In the genomic region with DNA sequence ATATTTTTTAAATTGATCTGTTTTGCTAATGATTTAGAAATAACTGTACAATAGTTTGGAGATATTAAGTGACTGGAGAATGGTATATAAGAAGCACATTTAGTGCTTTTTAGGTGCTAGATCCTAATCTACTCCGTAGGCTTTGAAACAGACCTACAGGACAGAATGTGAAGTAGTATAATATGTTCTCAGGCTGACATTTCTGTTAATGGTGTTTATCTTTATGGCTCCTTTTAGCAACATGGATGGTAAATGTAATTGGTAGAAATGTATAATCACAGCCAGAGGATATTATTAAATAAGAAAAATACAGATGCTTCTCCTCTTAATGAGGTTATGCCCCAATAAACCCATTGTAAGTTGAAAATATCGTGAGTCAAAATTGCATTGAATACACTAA, we compare ENCODE assay signal across 20 cellular contexts. TPM values are rescaled to one million over a fixed set of nuclear protein-coding genes. Genes with fewer than 3 reads are reported as not detected.
A peak's percentile ranks its signal among the peaks of the same experiment; 100 is the strongest.
DNase-seq lines count a peak whose midpoint lies in the region; ATAC-seq, FAIRE-seq and TF ChIP-seq lines count a peak whose summit lies in the region.
"Had no signal": no experiment of that assay in that cellular context is flagged by ENCODE, and none has a peak within 500 bp of the region (broad histone marks: within the 10 kb centered on the region; RNA-seq: fewer than 3 reads in every experiment).

No MANE protein-coding gene starts in this region.

- TF ChIP-seq RAD21 in HepG2 (CRISPR knock-in tag; IDR thresholded peaks at IDR 0.05) = no peak

- no peaks in the 10 kb centered on the region for H4K20me1 ChIP-seq in HepG2 (ENCODE audit: insufficient read depth, low read length)
- H4K20me1 ChIP-seq: BLaER1 had no signal

- H3K4me3 ChIP-seq in HepG2 (replicated peaks in 1 of 3; ENCODE audit: insufficient read depth in 1 of 3, low read depth in 2 of 3, low read length in 3 of 3) (peak overlapping the region in 2 of 3 experiments; percentile 28 to 40; a peak in 2 of 6 replicates), right lobe of liver (no peak overlapping the region), endodermal cell (ENCODE audit: low read length) (no peak overlapping the region), rectal smooth muscle tissue (ENCODE audit: low read length) (no peak overlapping the region)
- H3K4me3 ChIP-seq: BLaER1, GM23338 had no signal

- TF ChIP-seq EP300 in HepG2 (IDR thresholded peaks at IDR 0.05; ENCODE audit: low read depth in 2 of 2, low read length in 2 of 2) (no peak), HepG2 (CRISPR knock-in tag; IDR thresholded peaks at IDR 0.05; ENCODE audit: borderline replicate concordance) (no peak)

- CTCF ChIA-PET in HepG2 (lab: Yijun Ruan, JAX; ENCODE audit: low intra/inter-chr PET ratio, low total read pairs) = no interaction called here

- no peak overlapping the region for H3K9ac ChIP-seq in HepG2 (ENCODE audit: insufficient read depth, low read depth, low read length)
- no peak overlapping the region for H3K9ac ChIP-seq in endodermal cell (ENCODE audit: extremely low read depth, low read length, poor library complexity, severe bottlenecking)
- H3K9ac ChIP-seq in rectal smooth muscle tissue (ENCODE audit: low read length) = no peak overlapping the region
- H3K9ac ChIP-seq: BLaER1 had no signal

- no peak for FAIRE-seq in HepG2 (lab: Jason Lieb, UNC)
- FAIRE-seq in RCC 7860 (lab: Jason Lieb, UNC) = no peak
- FAIRE-seq: G401.6, GM12892 had no signal

- no peak for TF ChIP-seq CTCF in HepG2 (CRISPR knock-in tag; IDR thresholded peaks at IDR 0.05)
- no peak for TF ChIP-seq CTCF in right lobe of liver (IDR thresholded peaks at IDR 0.05)
- peak; percentile 48 for TF ChIP-seq CTCF in endodermal cell (conservative IDR thresholded peaks at IDR 0.05)
- no peak for TF ChIP-seq CTCF in type B pancreatic cell (conservative IDR thresholded peaks at IDR 0.05)

- H3K4me3 Mint-ChIP-seq in endodermal cell = peak overlapping the region; percentile 49
- H3K4me3 Mint-ChIP-seq in type B pancreatic cell = peak overlapping the region; percentile 36
- H3K4me3 Mint-ChIP-seq: CD4-positive, CD25-positive, alpha-beta regulatory T cell; CD8-positive, alpha-beta T cell; GM23338; H9 had no signal

- no peaks in the 10 kb centered on the region for H3K79me2 ChIP-seq in HepG2 (ENCODE audit: insufficient read depth, low read length)

- H3K27me3 Mint-ChIP-seq in endodermal cell (ENCODE audit: insufficient read depth) (no peaks in the 10 kb centered on the region), type B pancreatic cell (no peaks in the 10 kb centered on the region)

- intact Hi-C loops in HepG2 (cut with micrococcal nuclease; ENCODE audit: unreplicated experiment) (no loop called here), right lobe of liver (cut with DNase I) (no loop called here)

- H3K36me3 Mint-ChIP-seq in endodermal cell (ENCODE audit: low read depth) (no peaks in the 10 kb centered on the region), type B pancreatic cell (no peaks in the 10 kb centered on the region)
- H3K36me3 Mint-ChIP-seq: CD4-positive, CD25-positive, alpha-beta regulatory T cell; CD8-positive, alpha-beta T cell had no signal

- ATAC-seq in HepG2 (peak; percentile 38; the same call in 1 of the 3 replicates), right lobe of liver (no peak), HG02973 (IDR thresholded peaks at IDR 0.05; ENCODE audit: unreplicated experiment) (no peak), GM19397 (IDR thresholded peaks at IDR 0.05; ENCODE audit: unreplicated experiment) (no peak)
- ATAC-seq: CD8-positive, alpha-beta T cell; HCT116 had no signal

- H3K27ac Mint-ChIP-seq in endodermal cell = no peak overlapping the region
- H3K27ac Mint-ChIP-seq in type B pancreatic cell = no peak overlapping the region
- H3K27ac Mint-ChIP-seq: CD8-positive, alpha-beta T cell; GM23338; H9 had no signal

- in situ Hi-C loops in HepG2 (cut with HindIII; ENCODE audit: extremely low pct_ligation_motif_present, low pct_unique_long_range_greater_than_20kb) = no loop called here

- no peaks in the 10 kb centered on the region for H3K9me3 Mint-ChIP-seq in endodermal cell
- peaks cover 5% of the 10 kb centered on the region for H3K9me3 Mint-ChIP-seq in type B pancreatic cell
- H3K9me3 Mint-ChIP-seq: CD4-positive, CD25-positive, alpha-beta regulatory T cell; CD8-positive, alpha-beta T cell; GM23338; H9 had no signal

- no peak for TF ChIP-seq POLR2A in HepG2 (IDR thresholded peaks at IDR 0.05; ENCODE audit: insufficient read depth in 1 of 2, low read depth in 2 of 2, low read length in 2 of 2)
- no peak for TF ChIP-seq POLR2A in right lobe of liver (IDR thresholded peaks at IDR 0.05)

- peak overlapping the region; percentile 75 for H3K4me2 ChIP-seq in HepG2 (ENCODE audit: low read depth, low read length)
- H3K4me2 ChIP-seq: BLaER1, GM23338 had no signal

- peaks cover 8% of the 10 kb centered on the region for H3K4me1 ChIP-seq in HepG2 (ENCODE audit: insufficient read depth, low read length)
- no peaks in the 10 kb centered on the region for H3K4me1 ChIP-seq in right lobe of liver
- no peaks in the 10 kb centered on the region for H3K4me1 ChIP-seq in endodermal cell (ENCODE audit: control insufficient read depth, insufficient read depth, low read length)
- H3K4me1 ChIP-seq in rectal smooth muscle tissue (ENCODE audit: control insufficient read depth, insufficient read depth, low read length) = peaks cover 21% of the 10 kb centered on the region
- H3K4me1 ChIP-seq: BLaER1, Caco-2 had no signal

- 27% methylated on average over 2 of the region's 2 CpGs for WGBS in HepG2 (ENCODE audit: low lambda C conversion rate)
- WGBS in right lobe of liver (ENCODE audit: insufficient coverage, low coverage, low lambda C conversion rate, missing lambda C conversion rate) = 85% methylated on average over 2 of the region's 2 CpGs
- WGBS in endodermal cell (ENCODE audit: insufficient coverage in 1 of 2, insufficient read length in 1 of 2), 2 experiments = 98% methylated on average over 2 of the region's 2 CpGs; no CpG with 5 or more reads in 1 of the 2 experiments

- H3K4me1 Mint-ChIP-seq in endodermal cell (peaks cover 5% of the 10 kb centered on the region), type B pancreatic cell (ENCODE audit: unreplicated experiment) (peaks cover 5% of the 10 kb centered on the region)
- H3K4me1 Mint-ChIP-seq: GM23338, H9 had no signal

- POLR2A ChIA-PET in HepG2 (lab: Yijun Ruan, JAX) = interaction anchor here (1.4 kb wide), 1 partner anchor 30 kb away, joined by 9 read pairs; a partner anchor contains a TSS

- BruUV-seq in HepG2 (replicated peaks; lab: Mats Ljungman, UMichigan) = no TSS peak

- no peak for DNase-seq in HepG2 (ENCODE audit: low spot score)
- no peak for DNase-seq in right lobe of liver
- no peak for DNase-seq in endodermal cell
- no peak for DNase-seq in type B pancreatic cell (ENCODE audit: extremely low spot score, unreplicated experiment)
- no peak for DNase-seq in RCC 7860 (ENCODE audit: low spot score)
- DNase-seq: Caco-2; CD4-positive, CD25-positive, alpha-beta regulatory T cell; CD8-positive, alpha-beta T cell; DMS153; DND-41; H9 had no signal

- peak overlapping the region; percentile 63 for H2AFZ ChIP-seq in HepG2 (ENCODE audit: low read length)

- no peaks in the 10 kb centered on the region for H3K9me3 ChIP-seq in HepG2 (ENCODE audit: low read length)
- no peaks in the 10 kb centered on the region for H3K9me3 ChIP-seq in right lobe of liver
- no peaks in the 10 kb centered on the region for H3K9me3 ChIP-seq in endodermal cell (ENCODE audit: control insufficient read depth, low read length)
- H3K9me3 ChIP-seq: BLaER1, Caco-2 had no signal

- no peak overlapping the region for H3K27ac ChIP-seq in HepG2 (ENCODE audit: extremely low read length, insufficient read depth, low read length)
- no peak overlapping the region for H3K27ac ChIP-seq in right lobe of liver
- no peak overlapping the region for H3K27ac ChIP-seq in endodermal cell (ENCODE audit: low read depth, low read length)
- H3K27ac ChIP-seq in rectal smooth muscle tissue (ENCODE audit: low read depth, low read length) = peak overlapping the region; percentile 37
- H3K27ac ChIP-seq: BLaER1, C4-2B had no signal

- no peaks in the 10 kb centered on the region; a peak in 1 of 5 replicates for H3K27me3 ChIP-seq in HepG2 (ENCODE audit: control insufficient read depth in 1 of 2, insufficient read depth in 2 of 2, low read length in 2 of 2)
- H3K27me3 ChIP-seq in right lobe of liver = no peaks in the 10 kb centered on the region
- no peaks in the 10 kb centered on the region for H3K27me3 ChIP-seq in endodermal cell (ENCODE audit: control insufficient read depth, insufficient read depth, low read length, poor library complexity, severe bottlenecking)
- H3K27me3 ChIP-seq in rectal smooth muscle tissue (ENCODE audit: control insufficient read depth, insufficient read depth, low read length) = no peaks in the 10 kb centered on the region
- H3K27me3 ChIP-seq: BLaER1 had no signal

- H3K36me3 ChIP-seq in HepG2 (replicated peaks in 1 of 2; ENCODE audit: control insufficient read depth in 1 of 2, insufficient read depth in 2 of 2, low read length in 2 of 2) = no peaks in the 10 kb centered on the region
- H3K36me3 ChIP-seq in right lobe of liver = no peaks in the 10 kb centered on the region
- no peaks in the 10 kb centered on the region for H3K36me3 ChIP-seq in endodermal cell (ENCODE audit: control insufficient read depth, insufficient read depth, low read length)
- no peaks in the 10 kb centered on the region for H3K36me3 ChIP-seq in rectal smooth muscle tissue (ENCODE audit: control insufficient read depth, insufficient read depth, low read length)
- H3K36me3 ChIP-seq: BLaER1 had no signal

RNA-seq across cellular contexts. Expression of a gene that starts 30.6 kb away (rescaled TPM):
- total RNA-seq in HepG2 (2016; rRNA removed; fragmentation: Illumina TruSeq; extraction: Trizol) = 0.93 and 1.8 TPM in 2 replicates
- 4.9 and 8.8 TPM in 2 replicates for total RNA-seq in HepG2 (2016; cell fraction: cytosol; rRNA removed; fragmentation: Illumina TruSeq; extraction: Trizol; ENCODE audit: low read depth)
- total RNA-seq in HepG2 (2016; cell fraction: insoluble cytoplasmic fraction; rRNA removed; fragmentation: Illumina TruSeq; extraction: Trizol) = 1.1 and 1.4 TPM in 2 replicates
- 2.1 and 3.2 TPM in 2 replicates for total RNA-seq in HepG2 (2016; cell fraction: membrane; rRNA removed; fragmentation: Illumina TruSeq; extraction: Trizol)
- 2.7 and 3.3 TPM in 2 replicates for total RNA-seq in HepG2 (2016; cell fraction: nucleus; rRNA removed; fragmentation: Illumina TruSeq; extraction: Trizol)
- polyA plus RNA-seq in HepG2 (2011; rRNA removed) = 0.40 and 0.50 TPM in 2 replicates
- polyA plus RNA-seq in HepG2 (2011; cell fraction: cytosol; rRNA removed) = 0.07 and 0.10 TPM in 2 replicates
- polyA plus RNA-seq in HepG2 (2011; cell fraction: nucleus; rRNA removed) = 0.31 and 0.38 TPM in 2 replicates
- 0.24 and 0.40 TPM in 2 replicates for polyA plus RNA-seq in HepG2 (2012)
- polyA plus RNA-seq in HepG2 (2016; cell fraction: cytosol; fragmentation: Illumina TruSeq; extraction: Trizol; ENCODE audit: low read depth) = 0.11 and 0.25 TPM in 2 replicates
- 0.36 and 0.50 TPM in 2 replicates for polyA plus RNA-seq in HepG2 (2016; cell fraction: insoluble cytoplasmic fraction; fragmentation: Illumina TruSeq; extraction: Trizol; ENCODE audit: low read depth)
- polyA plus RNA-seq in HepG2 (2016; cell fraction: membrane; fragmentation: Illumina TruSeq; extraction: Trizol; ENCODE audit: low read depth) = 0.20 and 0.25 TPM in 2 replicates
- polyA plus RNA-seq in HepG2 (2016; cell fraction: nucleus; fragmentation: Illumina TruSeq; extraction: Trizol; ENCODE audit: insufficient read depth, low read depth) = 1.1 and 1.6 TPM in 2 replicates
- 0.18 and 0.82 TPM in 2 replicates for polyA minus RNA-seq in HepG2 (2011; rRNA and poly(A)+ RNA removed; ENCODE audit: low replicate concordance)
- polyA minus RNA-seq in HepG2 (2011; cell fraction: cytosol; rRNA and poly(A)+ RNA removed) = 0.44 TPM in 1 of 2 replicates, not detected in the other
- 2.6 and 3.4 TPM in 2 replicates for polyA minus RNA-seq in HepG2 (2011; cell fraction: nucleus; rRNA and poly(A)+ RNA removed)
- total RNA-seq in right lobe of liver = 10 to 100 TPM in 1 of 6 experiments, 1 to 10 TPM in 5; 4.1 to 12.4 (median 6.0) TPM
- 1 to 10 TPM; 1.9 to 4.3 TPM for total RNA-seq in endodermal cell
- 1.4 TPM for polyA plus RNA-seq in endodermal cell (2013, experiment 1 of 2)
- 1.7 TPM for polyA plus RNA-seq in endodermal cell (2013, experiment 2 of 2)
- total RNA-seq in type B pancreatic cell (ENCODE audit: low replicate concordance) = 5.6 and 9.0 TPM in 2 replicates

Comparison
In these comparisons a context has a peak if more than half of its experiments do, and no peak if none do; other contexts are left out.
1. H3K4me3 ChIP-seq: peak in HepG2 (2 of 3); none in right lobe of liver (0 of 3), endodermal cell (single experiment) and rectal smooth muscle tissue (single experiment).